ENCODE assay signal across 31 cellular contexts in genomic region chr2:142174176-142174575, GRCh38. TPM values are rescaled to one million over a fixed set of nuclear protein-coding genes. Genes with fewer than 3 reads are reported as not detected.
"Had no signal": no experiment of that assay in that cellular context is flagged by ENCODE, and none has a peak within 500 bp of the region (broad histone marks: within the 10 kb centered on the region; RNA-seq: fewer than 3 reads in every experiment).

No MANE protein-coding gene starts in this region.

- H3K4me1 ChIP-seq: esophagus squamous epithelium had no signal

- FAIRE-seq: astrocyte, colon, frontal cortex had no signal

- ATAC-seq: activated CD4-positive, alpha-beta T cell treated with anti-CD3 and anti-CD28 coated beads for 36 hours; activated naive CD4-positive, alpha-beta T cell treated with anti-CD3 and anti-CD28 coated beads, Interleukin-2, amount 50 U/mL, for 72 hours; activated T-cell treated with anti-CD3 and anti-CD28 coated beads, Interleukin-2, amount 50 U/mL, for 72 hours; effector memory CD8-positive, alpha-beta T cell had no signal

- H3K27me3 ChIP-seq: brain microvascular endothelial cell, esophagus squamous epithelium had no signal

- H3K4me3 ChIP-seq: esophagus squamous epithelium had no signal

- H3K27ac ChIP-seq: brain microvascular endothelial cell, epithelial cell of prostate, esophagus squamous epithelium had no signal

- H3K9me3 ChIP-seq: esophagus squamous epithelium had no signal

- H3K36me3 ChIP-seq: brain microvascular endothelial cell, esophagus squamous epithelium had no signal

- DNase-seq: activated CD4-positive, alpha-beta memory T cell treated with anti-CD3 and anti-CD28 coated beads, Interleukin-2, amount 10 ng/mL, durations not matched to agents 7 days and 5 days; activated CD4-positive, alpha-beta T cell treated with anti-CD3 and anti-CD28 coated beads for 36 hours; activated CD4-positive, alpha-beta T cell treated with anti-CD3 and anti-CD28 coated beads, Interleukin-2, amount 10 ng/mL, durations not matched to agents 24 days and 14 days; activated CD4-positive, CD25-positive, alpha-beta regulatory T cell; activated CD4-positive, CD25-positive, alpha-beta regulatory T cell treated with anti-CD3 and anti-CD28 coated beads, Interleukin-2, amount 50 U/mL, for 72 hours; activated CD8-positive, alpha-beta memory T cell treated with anti-CD3 and anti-CD28 coated beads, Interleukin-2, amount 50 U/mL, for 48 hours; activated gamma-delta T cell; activated naive CD4-positive, alpha-beta T cell; activated naive CD4-positive, alpha-beta T cell treated with anti-CD3 and anti-CD28 coated beads, Interleukin-2, amount 10 ng/mL, durations not matched to agents 7 days and 5 days; activated naive CD8-positive, alpha-beta T cell treated with anti-CD3 and anti-CD28 coated beads, Interleukin-2, amount 10 ng/mL, durations not matched to agents 7 days and 5 days; activated T-cell treated with anti-CD3 and anti-CD28 coated beads for 4 hours; activated T-cell treated with anti-CD3 and anti-CD28 coated beads, Interleukin-2, amount 50 U/mL, for 24 hours; activated T-cell treated with anti-CD3 and anti-CD28 coated beads, Interleukin-2, amount 50 U/mL, for 72 hours; amniotic stem cell; anterior cingulate cortex; brain microvascular endothelial cell; caudate nucleus; cortex of kidney; dermis blood vessel endothelial cell; effector CD4-positive, alpha-beta T cell; effector memory CD8-positive, alpha-beta T cell; esophagus squamous epithelium; foreskin fibroblast; head of caudate nucleus; T-helper 2 cell had no signal

RNA-seq across cellular contexts. Expression of gene LRP1B, which starts 43.4 kb away (rescaled TPM):
- total RNA-seq: activated CD4-positive, alpha-beta memory T cell treated with anti-CD3 and anti-CD28 coated beads, Interleukin-2, amount 10 ng/mL, durations not matched to agents 7 days and 5 days; activated CD4-positive, alpha-beta T cell treated with anti-CD3 and anti-CD28 coated beads for 36 hours; activated CD4-positive, alpha-beta T cell treated with anti-CD3 and anti-CD28 coated beads, Interleukin-2, amount 10 ng/mL, durations not matched to agents 24 days and 14 days; activated naive CD4-positive, alpha-beta T cell treated with anti-CD3 and anti-CD28 coated beads, Interleukin-2, amount 50 U/mL, for 72 hours; activated naive CD8-positive, alpha-beta T cell treated with anti-CD3 and anti-CD28 coated beads, Interleukin-2, amount 10 ng/mL, durations not matched to agents 7 days and 5 days; activated T-cell treated with anti-CD3 and anti-CD28 coated beads, Interleukin-2, amount 50 U/mL, for 72 hours; T-helper 1 cell treated with Interleukin-12 subunit alpha and Interleukin-12 subunit beta and Interleukin-4 antibody, amounts not matched to agents 30 ng/mL and 1 ng/mL, for 36 hours had no signal
